ENCODE assay signal across 1 cellular context in genomic region chr2:38666578-38666926, GRCh38.
TF ChIP-seq lines count a peak whose summit lies in the region.

No MANE protein-coding gene starts in this region.

TF ChIP-seq in HCT116, 20 proteins besides CTCF, POLR2A, EP300 and RAD21 (continued from another document):
- TF ChIP-seq REST (IDR thresholded peaks at IDR 0.05; ENCODE audit: low read depth) (no peak), EGR1 (IDR thresholded peaks at IDR 0.05; ENCODE audit: low read depth) (no peak), EZH2phosphoT487 (IDR thresholded peaks at IDR 0.05; ENCODE audit: borderline replicate concordance) (no peak), CEBPB (IDR thresholded peaks at IDR 0.05; ENCODE audit: low read depth) (no peak), ATF3 (IDR thresholded peaks at IDR 0.05) (no peak), TCF7L2 (IDR thresholded peaks at IDR 0.05; ENCODE audit: borderline replicate concordance, extremely low read depth, insufficient read depth, insufficient read length) (no peak), SP1 (IDR thresholded peaks at IDR 0.05; ENCODE audit: low read depth) (no peak), ZNF274 (IDR thresholded peaks at IDR 0.05; ENCODE audit: low read depth, low read length) (no peak), EZH2 (IDR thresholded peaks at IDR 0.05) (no peak), SRF (IDR thresholded peaks at IDR 0.05; ENCODE audit: low read depth) (no peak), YY1 (IDR thresholded peaks at IDR 0.05; ENCODE audit: extremely low read depth, insufficient replicate concordance, low read depth, low read length) (no peak)
TF ChIP-seq in HCT116: peak in this region for 0.
